1 cellular context compared by ENCODE assay signal in the genomic region with DNA sequence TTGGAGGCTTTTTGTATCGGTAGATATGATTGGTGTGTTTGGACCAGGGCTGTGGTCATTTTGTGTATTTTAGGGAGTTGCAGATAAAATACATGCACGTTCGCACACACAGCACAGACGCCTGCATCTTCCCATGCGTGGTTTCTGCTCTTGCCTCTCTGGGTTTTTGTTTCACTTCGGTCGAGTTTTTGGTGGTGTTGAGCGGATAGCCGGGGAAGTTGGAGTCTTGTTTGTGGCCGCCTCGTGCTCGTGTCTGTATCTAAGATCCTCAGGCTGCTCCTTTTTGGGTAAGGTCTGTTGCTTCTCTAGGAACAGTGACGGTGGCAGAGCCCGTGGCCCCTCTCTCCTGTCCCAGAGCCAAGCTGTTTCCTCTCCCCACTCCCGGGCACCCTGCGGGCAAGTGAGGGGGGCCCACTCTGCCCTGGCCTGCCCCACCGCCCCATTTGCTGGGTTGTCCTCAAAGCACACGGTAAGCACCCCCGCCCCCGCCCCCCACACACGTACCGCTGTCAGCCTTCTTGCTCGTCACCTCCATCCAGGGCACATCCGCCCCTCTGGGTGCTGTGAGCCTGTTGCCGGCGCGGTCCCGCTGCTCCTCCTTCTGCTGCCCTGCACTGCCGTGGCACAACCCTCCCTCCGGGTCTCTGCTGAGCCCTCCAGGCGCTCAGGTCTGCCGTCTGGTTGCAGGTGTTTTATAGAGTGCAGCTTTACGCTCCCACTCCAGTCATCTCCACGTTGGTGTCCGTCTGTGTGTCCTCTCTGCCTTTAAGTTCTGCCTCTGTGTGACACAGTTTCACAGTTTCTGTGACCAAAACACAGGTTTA.
TF ChIP-seq lines count a peak whose summit lies in the region.

No MANE protein-coding gene starts in this region.

TF ChIP-seq in H1, 55 proteins besides CTCF, POLR2A, EP300 and RAD21 (continued from another document):
- TF ChIP-seq RXRA (IDR thresholded peaks at IDR 0.05; ENCODE audit: insufficient read depth, low read depth, low read length), result no peak
- no peak for TF ChIP-seq JUND (IDR thresholded peaks at IDR 0.05; ENCODE audit: low read length)
- no peak for TF ChIP-seq SIRT6 (IDR thresholded peaks at IDR 0.05; ENCODE audit: low read length)
- TF ChIP-seq SP4 (IDR thresholded peaks at IDR 0.05; ENCODE audit: low read length), result no peak
- no peak for TF ChIP-seq POLR2AphosphoS5 (IDR thresholded peaks at IDR 0.05; ENCODE audit: low read depth, low read length)
- no peak for TF ChIP-seq CREB1 (IDR thresholded peaks at IDR 0.05)
- no peak for TF ChIP-seq TBP (IDR thresholded peaks at IDR 0.05; ENCODE audit: low read depth, low read length)
- no peak for TF ChIP-seq RFX5 (IDR thresholded peaks at IDR 0.05; ENCODE audit: borderline replicate concordance, low read depth, low read length)
